ENCODE assay signal across 8 cellular contexts in the genomic region with DNA sequence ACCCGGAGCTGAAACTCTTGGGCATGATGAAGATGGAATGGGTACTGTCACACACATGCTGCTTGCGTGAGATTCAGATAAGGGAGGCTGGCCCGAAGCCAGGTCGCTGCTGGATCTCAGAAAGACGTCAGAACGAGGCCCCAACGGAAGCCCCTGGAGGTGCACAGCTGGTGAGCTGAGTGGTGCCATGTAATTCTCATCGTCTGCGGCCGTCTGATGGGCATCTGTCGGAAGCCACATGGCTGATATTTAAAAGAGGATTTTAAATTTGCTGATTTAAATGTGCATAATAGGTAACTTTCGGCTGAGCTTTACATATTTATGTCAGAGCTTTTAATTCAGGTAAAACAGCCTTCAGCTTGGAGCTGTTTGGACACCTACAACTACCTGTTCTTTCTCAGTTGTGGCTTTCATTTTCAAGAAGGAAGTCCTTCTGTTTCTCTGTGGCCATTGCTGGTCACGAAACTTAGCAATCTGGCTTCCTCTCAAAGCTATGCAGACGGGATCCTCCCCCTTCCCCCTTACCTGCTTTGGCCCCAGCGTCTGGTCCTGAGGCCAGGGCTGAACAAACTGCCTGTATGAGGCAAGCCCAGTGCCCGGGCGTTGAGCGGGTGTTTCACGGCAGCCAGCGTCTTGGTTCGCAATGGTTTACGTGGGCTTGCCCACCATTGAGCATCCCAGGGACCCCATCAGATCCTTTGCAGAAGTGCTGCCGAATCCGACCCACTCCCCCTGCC. TPM values are rescaled to one million over a fixed set of nuclear protein-coding genes. Genes with fewer than 3 reads are reported as not detected.
DNase-seq lines count a peak whose midpoint lies in the region; ATAC-seq and TF ChIP-seq lines count a peak whose summit lies in the region.

No MANE protein-coding gene starts in this region.

- peak overlapping the region; percentile 93 for H3K4me2 ChIP-seq in MM.1S (ENCODE audit: low read depth, low read length)
- peak overlapping the region; percentile 85 for H3K4me2 ChIP-seq in parathyroid adenoma (ENCODE audit: low read length)

- H3K36me3 ChIP-seq in Caco-2 (ENCODE audit: control insufficient read depth, insufficient read depth, low read length) (0 out of 2 replicates have a peak, but pooled peaks cover 2% of the 10 kb centered on the region), MM.1S (replicated peaks; ENCODE audit: insufficient read depth, low read length) (peaks cover 3% of the 10 kb centered on the region; the same call in 1 of the 2 replicates), parathyroid adenoma (ENCODE audit: control insufficient read depth, insufficient read depth, low read length) (no peaks in the 10 kb centered on the region)
- H3K36me3 ChIP-seq in effector memory CD4-positive, alpha-beta T cell (ENCODE audit: control insufficient read depth, insufficient read depth, low read length) = no peaks in the 10 kb centered on the region

- peak; percentile 50 for ATAC-seq in GM21619 (IDR thresholded peaks at IDR 0.05; ENCODE audit: unreplicated experiment)

- H3K27ac ChIP-seq in MM.1S (ENCODE audit: low read length) = peak overlapping the region; percentile 100
- peak overlapping the region; percentile 88 for H3K27ac ChIP-seq in effector memory CD4-positive, alpha-beta T cell (ENCODE audit: insufficient read depth, low read length, poor library complexity, severe bottlenecking)
- peak overlapping the region; percentile 88 for H3K27ac ChIP-seq in parathyroid adenoma

- no peak overlapping the region for H2AFZ ChIP-seq in MM.1S (ENCODE audit: low read length)
- H2AFZ ChIP-seq in parathyroid adenoma = peak overlapping the region; percentile 40

- H3K9ac ChIP-seq in MM.1S (ENCODE audit: low read length) (peak overlapping the region; percentile 93), parathyroid adenoma (no peak overlapping the region)

- peaks cover 62% of the 10 kb centered on the region for H3F3A ChIP-seq in MM.1S (ENCODE audit: insufficient read depth, low read length)

- H3K4me1 Mint-ChIP-seq in Caco-2 (ENCODE audit: low read depth, unreplicated experiment) = peaks cover 28% of the 10 kb centered on the region

- intact Hi-C loops in Caco-2 (cut with micrococcal nuclease; ENCODE audit: unreplicated experiment) = loop anchor here (1.0 kb wide), 2 partner anchors 27 to 143 kb away; no protein-coding TSS in a partner anchor

- H3K27me3 ChIP-seq in Caco-2 (replicated peaks; ENCODE audit: control insufficient read depth, insufficient read depth, low read length) = no peaks in the 10 kb centered on the region
- H3K27me3 ChIP-seq in MM.1S (replicated peaks; ENCODE audit: insufficient read depth, low read length) = no peaks in the 10 kb centered on the region
- no peaks in the 10 kb centered on the region for H3K27me3 ChIP-seq in effector memory CD4-positive, alpha-beta T cell (replicated peaks; ENCODE audit: control insufficient read depth, insufficient read depth, low read length, poor library complexity, severe bottlenecking)
- no peaks in the 10 kb centered on the region for H3K27me3 ChIP-seq in parathyroid adenoma (ENCODE audit: control insufficient read depth, insufficient read depth, low read length)

- H3K79me2 ChIP-seq in MM.1S (ENCODE audit: low read length) = peaks cover 84% of the 10 kb centered on the region
- H3K79me2 ChIP-seq in parathyroid adenoma = peaks cover 20% of the 10 kb centered on the region

- DNase-seq in Caco-2 = peak; percentile 69 to 75
- DNase-seq in MM.1S = peak; percentile 96
- DNase-seq in activated CD4-positive, alpha-beta T cell treated with anti-CD3 and anti-CD28 coated beads, Interleukin-2, amount 50 U/mL, for 24 hours (ENCODE audit: low read depth in 1 of 2, low spot score in 1 of 2) = peak; percentile 47 to 55
- peak; percentile 72 to 86 (median 77) for DNase-seq in effector memory CD4-positive, alpha-beta T cell
- DNase-seq in ureter (ENCODE audit: low spot score) = peak; percentile 75
- no peak for DNase-seq in HuH-7 (ENCODE audit: low spot score)

- no peaks in the 10 kb centered on the region for H3K9me3 ChIP-seq in Caco-2
- no peaks in the 10 kb centered on the region for H3K9me3 ChIP-seq in MM.1S (replicated peaks; ENCODE audit: insufficient read depth, low read length)
- H3K9me3 ChIP-seq in effector memory CD4-positive, alpha-beta T cell (ENCODE audit: control insufficient read depth, low read length) = no peaks in the 10 kb centered on the region
- H3K9me3 ChIP-seq in parathyroid adenoma (ENCODE audit: control insufficient read depth, low read length) = no peaks in the 10 kb centered on the region

- H3K36me3 Mint-ChIP-seq in Caco-2 (ENCODE audit: insufficient read depth, unreplicated experiment) = no peaks in the 10 kb centered on the region

- H3K4me1 ChIP-seq in Caco-2 = peaks cover 28% of the 10 kb centered on the region
- H3K4me1 ChIP-seq in MM.1S (ENCODE audit: low read length) = peaks cover 59% of the 10 kb centered on the region
- peaks cover 23% of the 10 kb centered on the region for H3K4me1 ChIP-seq in effector memory CD4-positive, alpha-beta T cell (ENCODE audit: control insufficient read depth, insufficient read depth, low read length, poor library complexity, severe bottlenecking)
- H3K4me1 ChIP-seq in parathyroid adenoma = peaks cover 18% of the 10 kb centered on the region

- no peaks in the 10 kb centered on the region for H3K9me3 Mint-ChIP-seq in Caco-2 (ENCODE audit: unreplicated experiment)

- no peak for TF ChIP-seq CTCF in Caco-2 (IDR thresholded peaks at IDR 0.05; ENCODE audit: insufficient read depth in 1 of 2, low read depth in 1 of 2, low read length in 1 of 2, severe bottlenecking in 1 of 2, unreplicated experiment in 1 of 2)
- no peak for TF ChIP-seq CTCF in MM.1S (IDR thresholded peaks at IDR 0.05; ENCODE audit: low read length)
- no peak for TF ChIP-seq CTCF in parathyroid adenoma (IDR thresholded peaks at IDR 0.05)

- TSS peak; percentile 61 for BruUV-seq in Caco-2 (replicated peaks; lab: Mats Ljungman, UMichigan)

- H3K4me3 ChIP-seq in Caco-2 (ENCODE audit: low read depth, low read length) (no peak overlapping the region), MM.1S (ENCODE audit: low read length) (peak overlapping the region; percentile 46), parathyroid adenoma (ENCODE audit: low read depth, low read length) (peak overlapping the region; percentile 46)
- peak overlapping the region; percentile 61 for H3K4me3 ChIP-seq in effector memory CD4-positive, alpha-beta T cell (ENCODE audit: insufficient read depth, low read depth, low read length, poor library complexity, severe bottlenecking)

- peak overlapping the region; percentile 65 for H3K4me3 Mint-ChIP-seq in Caco-2 (ENCODE audit: unreplicated experiment)

- CTCF ChIA-PET in Caco-2 (lab: Charles Lee) = interaction anchor here (0.6 to 1.7 kb wide), 7 partner anchors 9 to 349 kb away, joined by 3 to 10 read pairs (median 6); partner anchors contain the start of gene SLCO4A1

- POLR2A ChIA-PET in Caco-2 (lab: Charles Lee) = no interaction called here

- H3K9me2 ChIP-seq in MM.1S (replicated peaks; ENCODE audit: insufficient read depth, low read length) = no peaks in the 10 kb centered on the region

- no peaks in the 10 kb centered on the region for H3K27me3 Mint-ChIP-seq in Caco-2 (ENCODE audit: insufficient read depth, unreplicated experiment)

- H3K27ac Mint-ChIP-seq in Caco-2 (ENCODE audit: unreplicated experiment) = peak overlapping the region; percentile 78

- H4K20me1 ChIP-seq in MM.1S (ENCODE audit: insufficient read depth, low read length) = no peaks in the 10 kb centered on the region

RNA-seq across cellular contexts. Expression of gene SLCO4A1, which starts 9.2 kb away (rescaled TPM):
- total RNA-seq in Caco-2 (2022) (18.7 and 23.6 TPM in 2 replicates), ureter (33.2 TPM)

RNA-seq across cellular contexts. Expression of gene NTSR1, which starts 57.2 kb away (rescaled TPM):
- total RNA-seq in Caco-2 (2022) = 0.14 and 0.16 TPM in 2 replicates
- total RNA-seq in ureter = not detected
